ENCODE assay signal across 26 cellular contexts in the genomic region with DNA sequence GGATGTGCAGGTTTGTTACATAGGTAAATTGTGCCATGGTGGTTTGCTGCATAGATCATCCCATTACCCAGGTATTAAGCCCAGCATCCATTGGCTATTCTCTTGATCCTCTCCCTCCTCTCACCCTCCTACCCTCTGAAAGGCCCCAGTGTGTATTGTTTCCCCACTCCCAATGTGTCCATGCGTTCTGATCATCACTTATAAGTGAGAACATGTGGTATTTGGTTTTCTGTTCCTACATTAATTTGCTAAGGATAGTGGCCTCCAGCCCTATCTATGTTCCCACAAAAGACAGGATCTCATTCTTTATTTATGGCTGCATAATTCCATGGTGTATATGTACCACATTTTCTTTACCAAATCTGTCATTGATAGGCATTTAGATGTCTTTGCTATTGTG.
"Had no signal": no experiment of that assay in that cellular context is flagged by ENCODE, and none has a peak within 500 bp of the region (broad histone marks: within the 10 kb centered on the region; RNA-seq: fewer than 3 reads in every experiment).

No MANE protein-coding gene starts in this region.

- H3K9me3 ChIP-seq: stomach, suprapubic skin, testis, thoracic aorta, thyroid gland, tibial artery, tibial nerve, transverse colon, upper lobe of left lung, upper lobe of right lung, uterus, vagina had no signal

- ATAC-seq: stimulated activated effector memory CD8-positive, alpha-beta T cell treated with anti-CD3 and anti-CD28 coated beads, Interleukin-12 subunit alpha, Interleukin-12 subunit beta, amount 100 ng/mL, for 72 hours; stimulated activated memory B cell treated with anti-CD40 and anti-IgM and Interleukin-4, amounts not matched to agents 10 μg/mL and 1 μg/mL and 100 μg/mL, for 72 hours; stimulated activated naive B cell treated with anti-CD40 and anti-IgM and Interleukin-4, amounts not matched to agents 10 μg/mL and 1 μg/mL and 100 μg/mL, for 72 hours; stimulated activated naive CD8-positive, alpha-beta T cell treated with anti-CD3 and anti-CD28 coated beads, Interleukin-15, amount 100 ng/mL, for 72 hours; stimulated activated naive CD8-positive, alpha-beta T cell treated with anti-CD3 and anti-CD28 coated beads, Interleukin-15, Interleukin-2, amounts not matched to agents 100 U/mL and 50 U/mL, for 24 hours; upper lobe of right lung had no signal

- FAIRE-seq: urothelium cell line had no signal

- H3K27me3 ChIP-seq: stomach, suprapubic skin, testis, thyroid gland, tibial artery, tibial nerve, transverse colon, upper lobe of left lung, upper lobe of right lung, uterus, vagina had no signal

- H3K4me3 ChIP-seq: stomach, suprapubic skin, testis, thoracic aorta, thyroid gland, tibial artery, tibial nerve, transverse colon, upper lobe of left lung, upper lobe of right lung, uterus, vagina had no signal

- H3K36me3 ChIP-seq: stomach, suprapubic skin, thoracic aorta, thyroid gland, tibial artery, tibial nerve, transverse colon, upper lobe of left lung, upper lobe of right lung, uterus, vagina had no signal

- DNase-seq: stimulated activated CD4-positive, alpha-beta T cell treated with anti-CD3 and anti-CD28 coated beads, Interleukin-2, amount 100 ng/mL, for 48 hours; stimulated activated CD4-positive, alpha-beta T cell treated with anti-CD3 and anti-CD28 coated beads, Interleukin-4, amount 100 ng/mL, for 1 hour; stimulated activated CD4-positive, alpha-beta T cell treated with anti-CD3 and anti-CD28 coated beads, Interleukin-4, amount 100 ng/mL, for 24 hours; stimulated activated CD4-positive, alpha-beta T cell treated with anti-CD3 and anti-CD28 coated beads, Interleukin-4, amount 100 ng/mL, for 4 hours; stimulated activated naive B cell treated with anti-CD40 and anti-IgM and Interleukin-4, amounts not matched to agents 10 μg/mL and 1 μg/mL and 100 μg/mL, for 72 hours; stimulated activated naive CD4-positive, alpha-beta T cell; stimulated activated naive CD4-positive, alpha-beta T cell treated with Interleukin-2 at 50 U/mL for 16 hours; stimulated activated naive CD8-positive, alpha-beta T cell treated with anti-CD3 and anti-CD28 coated beads, Interleukin-15, amount 100 ng/mL, for 72 hours; stimulated activated naive CD8-positive, alpha-beta T cell treated with anti-CD3 and anti-CD28 coated beads, Interleukin-15, Interleukin-2, amounts not matched to agents 100 U/mL and 50 U/mL, for 24 hours; stomach; substantia nigra; testis; thyroid gland; tibial artery; transverse colon; trophoblast cell; upper lobe of left lung; upper lobe of right lung; uterus had no signal

- H3K4me1 ChIP-seq: stomach, suprapubic skin, testis, thyroid gland, tibial artery, tibial nerve, transverse colon, upper lobe of left lung, upper lobe of right lung, uterus, vagina had no signal

- H3K27ac ChIP-seq: stomach, suprapubic skin, testis, thoracic aorta, thyroid gland, tibial artery, tibial nerve, transverse colon, upper lobe of left lung, upper lobe of right lung, uterus, vagina had no signal
